15 cellular contexts compared by ENCODE assay signal in genomic region chr2:53455094-53455493, GRCh38.
"Had no signal": no experiment of that assay in that cellular context is flagged by ENCODE, and none has a peak within 500 bp of the region (broad histone marks: within the 10 kb centered on the region; RNA-seq: fewer than 3 reads in every experiment).

No MANE protein-coding gene starts in this region.

- H3K4me3 ChIP-seq: gastroesophageal sphincter, heart right ventricle, left ventricle myocardium inferior, tibial nerve had no signal

- H3K9me3 ChIP-seq: gastroesophageal sphincter, heart right ventricle, left ventricle myocardium inferior, tibial nerve had no signal

- H3K27me3 ChIP-seq: brain microvascular endothelial cell, gastroesophageal sphincter, heart right ventricle, tibial nerve had no signal

- H3K27ac ChIP-seq: brain microvascular endothelial cell, gastroesophageal sphincter, heart right ventricle, left ventricle myocardium inferior, tibial nerve had no signal

- DNase-seq: activated CD4-positive, alpha-beta T cell treated with anti-CD3 and anti-CD28 coated beads, Interleukin-2, amount 50 U/mL, for 1 hour; activated CD8-positive, alpha-beta memory T cell treated with anti-CD3 and anti-CD28 coated beads for 24 hours; activated naive CD8-positive, alpha-beta T cell treated with anti-CD3 and anti-CD28 coated beads, Interleukin-2, amount 10 ng/mL, durations not matched to agents 7 days and 5 days; brain microvascular endothelial cell; effector memory CD4-positive, alpha-beta T cell; heart right ventricle; left ventricle myocardium inferior; mesenchymal stem cell; natural killer cell; retina; stimulated activated CD4-positive, alpha-beta T cell treated with anti-CD3 and anti-CD28 coated beads, Interleukin-2, amount 100 ng/mL, for 48 hours had no signal

- ATAC-seq: activated CD4-positive, CD25-positive, alpha-beta regulatory T cell treated with anti-CD3 and anti-CD28 coated beads, Interleukin-2, amount 50 U/mL, for 24 hours; gastroesophageal sphincter; heart right ventricle; natural killer cell; stimulated activated memory B cell treated with anti-CD40 and anti-IgM and Interleukin-4, amounts not matched to agents 10 μg/mL and 1 μg/mL and 100 μg/mL, for 72 hours had no signal

- H3K36me3 ChIP-seq: brain microvascular endothelial cell, gastroesophageal sphincter, heart right ventricle, left ventricle myocardium inferior, tibial nerve had no signal
